In the genomic region with DNA sequence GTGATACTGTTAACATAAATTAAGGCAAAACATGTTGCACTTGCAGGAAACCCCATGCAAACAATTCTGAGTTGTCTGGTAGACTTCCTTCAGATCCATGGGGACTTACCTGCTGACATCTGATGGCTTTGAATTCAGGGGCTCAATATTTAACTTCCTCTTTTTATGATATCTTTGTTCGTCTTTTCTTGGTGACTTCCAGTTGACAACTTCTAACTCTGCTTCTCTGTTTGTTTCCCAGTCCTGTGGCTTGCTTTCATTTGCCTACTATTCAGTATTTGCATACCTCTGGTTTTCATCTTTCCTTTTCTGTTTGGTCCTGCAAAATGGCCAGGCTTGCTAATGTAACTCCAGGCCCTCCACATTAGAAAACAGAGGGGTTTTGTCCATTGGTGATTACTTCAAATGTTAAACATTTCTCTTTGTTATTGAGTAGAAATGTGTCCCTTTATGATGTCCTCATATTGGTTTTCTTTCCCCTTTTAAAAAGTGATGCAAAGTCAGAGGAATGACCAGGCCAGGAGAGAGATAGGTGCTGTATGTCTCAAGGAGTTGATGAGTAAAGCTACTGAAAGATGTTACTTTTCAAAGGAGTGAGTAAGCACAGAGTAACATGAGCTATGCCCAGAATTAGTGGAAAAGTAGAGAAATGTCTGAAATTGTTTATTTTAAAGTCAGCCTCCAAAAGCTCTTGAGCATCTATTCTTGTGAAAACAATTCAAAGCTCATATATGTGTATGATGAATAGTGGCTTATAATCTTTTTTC, we compare ENCODE assay signal across 14 cellular contexts.
A peak's percentile ranks its signal among the peaks of the same experiment; 100 is the strongest.
DNase-seq lines count a peak whose midpoint lies in the region; ATAC-seq and TF ChIP-seq lines count a peak whose summit lies in the region.
"Had no signal": no experiment of that assay in that cellular context is flagged by ENCODE, and none has a peak within 500 bp of the region (broad histone marks: within the 10 kb centered on the region; RNA-seq: fewer than 3 reads in every experiment).

No MANE protein-coding gene starts in this region.

- no peaks in the 10 kb centered on the region for H4K20me1 ChIP-seq in mammary epithelial cell (ENCODE audit: insufficient read depth, low read length)

- H3K27me3 ChIP-seq in mammary epithelial cell (ENCODE audit: insufficient read depth, low read length) (no peaks in the 10 kb centered on the region), stomach (no peaks in the 10 kb centered on the region), endodermal cell (ENCODE audit: control insufficient read depth, insufficient read depth, low read length, poor library complexity, severe bottlenecking) (no peaks in the 10 kb centered on the region)
- H3K27me3 ChIP-seq: sigmoid colon had no signal

- H3K27ac Mint-ChIP-seq in activated CD4-positive, alpha-beta T cell treated with anti-CD3 and anti-CD28 coated beads for 36 hours: no peak overlapping the region
- no peak overlapping the region for H3K27ac Mint-ChIP-seq in endodermal cell

- H3K4me1 ChIP-seq in mammary epithelial cell (ENCODE audit: insufficient read depth, low read length) (peaks cover 3% of the 10 kb centered on the region), stomach (peaks cover 0 to 39% (median 15%) of the 10 kb centered on the region in 4 donors), endodermal cell (ENCODE audit: control insufficient read depth, insufficient read depth, low read length) (no peaks in the 10 kb centered on the region)

- WGBS in mammary epithelial cell (ENCODE audit: low coverage, missing lambda C conversion rate): 100% methylated on average over 1 of the region's 1 CpG
- WGBS in stomach, 5 donors: 64 to 91% (median 82%) methylated on average over 1 of the region's 1 CpG
- WGBS in endodermal cell (ENCODE audit: insufficient coverage in 1 of 2, insufficient read length in 1 of 2), 2 experiments: 92 to 97% methylated on average over 1 of the region's 1 CpG

- CTCF ChIA-PET in activated CD4-positive, alpha-beta T cell treated with anti-CD3 and anti-CD28 coated beads for 36 hours (lab: Charles Lee): interaction anchor here (0.7 kb wide), 1 partner anchor 524 kb away, joined by 3 read pairs; no protein-coding TSS in a partner anchor
- CTCF ChIA-PET in mammary epithelial cell (lab: Charles Lee; ENCODE audit: low non-redundant PET): no interaction called here

- TF ChIP-seq CTCF in mammary epithelial cell (conservative IDR thresholded peaks at IDR 0.05 in 1 of 2, IDR thresholded peaks at IDR 0.05 in 1 of 2; ENCODE audit: extremely low read depth in 1 of 2, insufficient read depth in 1 of 2, low read depth in 1 of 2, low read length in 2 of 2): no peak
- no peak for TF ChIP-seq CTCF in stomach (IDR thresholded peaks at IDR 0.05)
- TF ChIP-seq CTCF in endodermal cell (conservative IDR thresholded peaks at IDR 0.05): no peak

- H3K9me3 Mint-ChIP-seq in activated CD4-positive, alpha-beta T cell treated with anti-CD3 and anti-CD28 coated beads for 36 hours (ENCODE audit: low read depth): peaks cover 2% of the 10 kb centered on the region
- no peaks in the 10 kb centered on the region for H3K9me3 Mint-ChIP-seq in endodermal cell

- H3K9me3 ChIP-seq in mammary epithelial cell (replicated peaks; ENCODE audit: insufficient read depth, low read length): no peaks in the 10 kb centered on the region
- H3K9me3 ChIP-seq in stomach: no peaks in the 10 kb centered on the region
- no peaks in the 10 kb centered on the region for H3K9me3 ChIP-seq in endodermal cell (ENCODE audit: control insufficient read depth, low read length)
- H3K9me3 ChIP-seq: A549, sigmoid colon had no signal

- TF ChIP-seq EP300 in stomach (IDR thresholded peaks at IDR 0.05): no peak

- no peak for DNase-seq in activated CD4-positive, alpha-beta T cell treated with anti-CD3 and anti-CD28 coated beads for 36 hours
- DNase-seq in activated CD4-positive, alpha-beta T cell treated with anti-CD3 and anti-CD28 coated beads, Interleukin-2, amount 50 U/mL, for 1 hour: no peak
- peak; percentile 11 to 25 for DNase-seq in Kasumi-1 (lab: John Stamatoyannopoulos, UW)
- peak; percentile 17 for DNase-seq in mammary epithelial cell
- DNase-seq in stomach: no peak
- DNase-seq in endodermal cell: no peak
- DNase-seq in Ammon's horn (ENCODE audit: low spot score): no peak
- no peak for DNase-seq in NCI-H774 (lab: John Stamatoyannopoulos, UW)
- DNase-seq: caudate nucleus; NCI-H1694 treated with DMSO at 0.1 percent for 48 hours; SIG-M5; sigmoid colon; stimulated activated CD8-positive, alpha-beta memory T cell treated with anti-CD3 and anti-CD28 coated beads, Interleukin-4, amount 100 ng/mL, for 48 hours had no signal

- H3K27me3 Mint-ChIP-seq in activated CD4-positive, alpha-beta T cell treated with anti-CD3 and anti-CD28 coated beads for 36 hours: no peaks in the 10 kb centered on the region
- no peaks in the 10 kb centered on the region for H3K27me3 Mint-ChIP-seq in endodermal cell (ENCODE audit: insufficient read depth)

- ATAC-seq in activated CD4-positive, alpha-beta T cell treated with anti-CD3 and anti-CD28 coated beads for 36 hours: peak; percentile 58

- H3K27ac ChIP-seq in mammary epithelial cell (ENCODE audit: insufficient read depth, low read depth, low read length): no peak overlapping the region
- H3K27ac ChIP-seq in stomach: peak overlapping the region in 3 of 5 donors; percentile 0 to 55 (median 48)
- no peak overlapping the region for H3K27ac ChIP-seq in endodermal cell (ENCODE audit: low read depth, low read length)
- H3K27ac ChIP-seq: A549 had no signal

- TF ChIP-seq POLR2A in stomach (IDR thresholded peaks at IDR 0.05): no peak

- no peak overlapping the region for H3K4me3 Mint-ChIP-seq in activated CD4-positive, alpha-beta T cell treated with anti-CD3 and anti-CD28 coated beads for 36 hours
- H3K4me3 Mint-ChIP-seq in endodermal cell: no peak overlapping the region

- H3K4me1 Mint-ChIP-seq in activated CD4-positive, alpha-beta T cell treated with anti-CD3 and anti-CD28 coated beads for 36 hours: peaks cover 4% of the 10 kb centered on the region
- peaks cover 4% of the 10 kb centered on the region for H3K4me1 Mint-ChIP-seq in endodermal cell

- in situ Hi-C loops in mammary epithelial cell (cut with MboI; ENCODE audit: low sequenced_read_pairs in 2 of 2): no loop called here

- H3K4me2 ChIP-seq in mammary epithelial cell (ENCODE audit: insufficient read depth, low read depth, low read length): no peak overlapping the region
- H3K4me2 ChIP-seq: A549 had no signal

- H3K79me2 ChIP-seq in mammary epithelial cell (ENCODE audit: insufficient read depth, low read length): no peaks in the 10 kb centered on the region

- intact Hi-C loops in activated CD4-positive, alpha-beta T cell treated with anti-CD3 and anti-CD28 coated beads for 36 hours (cut with DNase I, micrococcal nuclease): no loop called here
- intact Hi-C loops in mammary epithelial cell (cut with micrococcal nuclease): no loop called here
- intact Hi-C loops in stomach (cut with DNase I; ENCODE audit: low total_unique reads): no loop called here

- POLR2A ChIA-PET in activated CD4-positive, alpha-beta T cell treated with anti-CD3 and anti-CD28 coated beads for 36 hours (lab: Charles Lee): no interaction called here

- H3K9ac ChIP-seq in mammary epithelial cell (ENCODE audit: insufficient read depth, low read length): no peak overlapping the region
- no peak overlapping the region for H3K9ac ChIP-seq in endodermal cell (ENCODE audit: extremely low read depth, low read length, poor library complexity, severe bottlenecking)

- H3K36me3 ChIP-seq in mammary epithelial cell (ENCODE audit: insufficient read depth, low read length) (no peaks in the 10 kb centered on the region), stomach (peaks cover 4 to 40% (median 19%) of the 10 kb centered on the region in 4 donors), endodermal cell (ENCODE audit: control insufficient read depth, insufficient read depth, low read length) (peaks cover 51% of the 10 kb centered on the region)

- BruUV-seq in mammary epithelial cell (replicated peaks; lab: Mats Ljungman, UMichigan): no TSS peak

- no peak overlapping the region for H3K4me3 ChIP-seq in mammary epithelial cell (replicated peaks in 1 of 3; ENCODE audit: insufficient read depth in 1 of 3, low read depth in 2 of 3, low read length in 3 of 3)
- H3K4me3 ChIP-seq in stomach: no peak overlapping the region
- H3K4me3 ChIP-seq in endodermal cell (ENCODE audit: low read length): no peak overlapping the region
- H3K4me3 ChIP-seq: A549, sigmoid colon had no signal

- H3K36me3 Mint-ChIP-seq in activated CD4-positive, alpha-beta T cell treated with anti-CD3 and anti-CD28 coated beads for 36 hours (ENCODE audit: low read depth): peaks cover 26% of the 10 kb centered on the region
- peaks cover 25% of the 10 kb centered on the region for H3K36me3 Mint-ChIP-seq in endodermal cell (ENCODE audit: low read depth)

- dilution Hi-C loops in mammary epithelial cell (cut with HindIII; ENCODE audit: low sequenced_read_pairs): no loop called here

- H2AFZ ChIP-seq in mammary epithelial cell (ENCODE audit: low read depth, low read length): no peak overlapping the region

Comparison
In these comparisons a context has a peak if more than half of its experiments do, and no peak if none do; other contexts are left out.
1. DNase-seq: peak in Kasumi-1 (2 of 2) and mammary epithelial cell (single experiment); none in activated CD4-positive, alpha-beta T cell treated with anti-CD3 and anti-CD28 coated beads for 36 hours (single experiment), activated CD4-positive, alpha-beta T cell treated with anti-CD3 and anti-CD28 coated beads, Interleukin-2, amount 50 U/mL, for 1 hour (single experiment), stomach (single experiment), endodermal cell (single experiment), Ammon's horn (single experiment) and NCI-H774 (single experiment).
2. H3K27ac ChIP-seq: peak in stomach (3 of 5); none in mammary epithelial cell (single experiment) and endodermal cell (single experiment).